In genomic region chr10:89206402-89207180, GRCh38 we compare ENCODE assay signal across 8 cellular contexts. TPM values are rescaled to one million over a fixed set of nuclear protein-coding genes. Genes with fewer than 3 reads are reported as not detected.
A peak's percentile ranks its signal among the peaks of the same experiment; 100 is the strongest.
DNase-seq lines count a peak whose midpoint lies in the region; TF ChIP-seq lines count a peak whose summit lies in the region.

No MANE protein-coding gene starts in this region.

- WGBS in thymus, result 12% methylated on average over 42 of the region's 42 CpGs

- H3K4me1 ChIP-seq in mononuclear cell (ENCODE audit: insufficient read depth, low read length), result peaks cover 24% of the 10 kb centered on the region
- H3K4me1 ChIP-seq in thymus (ENCODE audit: control insufficient read depth, insufficient read depth, low read length), result peaks cover 10% of the 10 kb centered on the region

- TF ChIP-seq CTCF in VCaP (conservative IDR thresholded peaks at IDR 0.05), result no peak; the same call in 1 of the 2 replicates

- H3K27ac ChIP-seq in VCaP, result peak overlapping the region; percentile 20; the same call in 1 of the 2 replicates
- H3K27ac ChIP-seq in thymus (ENCODE audit: low read depth), result peak overlapping the region; percentile 72

- peak overlapping the region; percentile 27 for H3K4me3 ChIP-seq in mononuclear cell (ENCODE audit: low read length)
- peak overlapping the region; percentile 55 for H3K4me3 ChIP-seq in thymus (ENCODE audit: low read length)

- DNase-seq in NCI-H510A treated with DMSO at 0.1 percent for 48 hours (lab: John Stamatoyannopoulos, UW) (peak; percentile 39), NCI-H510A (lab: John Stamatoyannopoulos, UW) (no peak), SK-N-DZ (ENCODE audit: low spot score) (no peak), SHP77 treated with DMSO at 0.1 percent for 48 hours (lab: John Stamatoyannopoulos, UW) (no peak)
- DNase-seq in effector CD8-positive, alpha-beta T cell (lab: John Stamatoyannopoulos, UW), result peak; percentile 6

- no peaks in the 10 kb centered on the region for H3K36me3 ChIP-seq in thymus (ENCODE audit: control insufficient read depth, insufficient read depth)

- H3K9me3 ChIP-seq in mononuclear cell (ENCODE audit: low read depth, low read length) (no peaks in the 10 kb centered on the region), thymus (ENCODE audit: control insufficient read depth) (no peaks in the 10 kb centered on the region)

- H3K27me3 ChIP-seq in mononuclear cell (ENCODE audit: insufficient read depth, low read length), result peaks cover 84% of the 10 kb centered on the region
- peaks cover 12% of the 10 kb centered on the region for H3K27me3 ChIP-seq in thymus (ENCODE audit: control insufficient read depth, insufficient read depth)

RNA-seq across cellular contexts. Expression of gene CH25H, which starts 0.5 kb away (rescaled TPM):
- 0.63 TPM for total RNA-seq in mononuclear cell
- 23.8 TPM for polyA plus RNA-seq in thymus
- polyA plus RNA-seq in SK-N-DZ (2014; cell fraction: cytosol; rRNA removed), result not detected in 2 replicates
- not detected in 2 replicates for polyA plus RNA-seq in SK-N-DZ (2014; cell fraction: nucleus; rRNA removed)

RNA-seq across cellular contexts. Expression of gene LIPA, which starts 45.0 kb away (rescaled TPM):
- total RNA-seq in mononuclear cell, result 45.0 TPM
- 62.3 TPM for polyA plus RNA-seq in thymus
- 31.8 and 42.3 TPM in 2 replicates for polyA plus RNA-seq in SK-N-DZ (2014; cell fraction: cytosol; rRNA removed)
- 18.0 and 21.5 TPM in 2 replicates for polyA plus RNA-seq in SK-N-DZ (2014; cell fraction: nucleus; rRNA removed)

Comparison
In these comparisons a context has a peak if more than half of its experiments do, and no peak if none do; other contexts are left out.
1. DNase-seq: peak in NCI-H510A treated with DMSO at 0.1 percent for 48 hours (single experiment) and effector CD8-positive, alpha-beta T cell (single experiment); none in NCI-H510A (single experiment), SK-N-DZ (single experiment) and SHP77 treated with DMSO at 0.1 percent for 48 hours (single experiment).